ENCODE assay signal across 33 cellular contexts in the genomic region with DNA sequence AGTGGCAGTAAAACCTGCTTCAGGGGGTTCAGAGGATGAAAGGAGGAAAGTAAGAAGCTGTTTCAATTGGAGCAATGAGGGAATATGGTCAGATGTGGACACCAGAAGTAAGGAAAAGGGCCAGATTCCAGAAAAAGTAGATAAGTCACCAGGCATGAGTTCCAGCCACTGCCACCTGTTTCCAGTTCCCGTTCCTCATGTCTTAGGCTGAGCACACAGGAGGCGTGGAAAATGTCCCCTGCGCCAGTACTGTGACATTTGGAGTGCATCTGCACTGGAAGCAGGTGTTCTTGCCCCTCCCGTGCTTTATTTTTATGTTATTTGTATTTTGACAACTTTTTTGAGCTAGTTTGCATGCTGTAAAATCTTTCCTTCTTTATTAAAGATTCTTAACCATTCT. TPM values are rescaled to one million over a fixed set of nuclear protein-coding genes. Genes with fewer than 3 reads are reported as not detected.
DNase-seq lines count a peak whose midpoint lies in the region; ATAC-seq, FAIRE-seq and TF ChIP-seq lines count a peak whose summit lies in the region.
"Had no signal": no experiment of that assay in that cellular context is flagged by ENCODE, and none has a peak within 500 bp of the region (broad histone marks: within the 10 kb centered on the region; RNA-seq: fewer than 3 reads in every experiment).

No MANE protein-coding gene starts in this region.

- H3K4me1 Mint-ChIP-seq in HFFc6 (ENCODE audit: low read depth) (peaks cover 77% of the 10 kb centered on the region), astrocyte (ENCODE audit: low read depth, unreplicated experiment) (peaks cover 11% of the 10 kb centered on the region)
- H3K4me1 Mint-ChIP-seq in stimulated activated effector memory CD8-positive, alpha-beta T cell treated with anti-CD3 and anti-CD28 coated beads, Interleukin-12 subunit alpha, Interleukin-12 subunit beta, amount 100 ng/mL, for 72 hours: no peaks in the 10 kb centered on the region
- H3K4me1 Mint-ChIP-seq: activated naive CD4-positive, alpha-beta T cell treated with anti-CD3 and anti-CD28 coated beads, Interleukin-2, amount 50 U/mL, for 24 hours had no signal

- FAIRE-seq in astrocyte (lab: Jason Lieb, UNC): peak; percentile 39
- FAIRE-seq: endometrium had no signal

- H4K20me1 ChIP-seq in astrocyte (ENCODE audit: insufficient read depth, low read length) (peaks cover 74% of the 10 kb centered on the region), osteoblast (ENCODE audit: insufficient read depth, low read length) (peaks cover 80% of the 10 kb centered on the region)

- WGBS in upper lobe of left lung, 2 donors: 86 to 94% methylated on average over 4 of the region's 4 CpGs

- peak overlapping the region; percentile 17; the same call in 1 of the 2 replicates for H3K4me3 Mint-ChIP-seq in HFFc6
- H3K4me3 Mint-ChIP-seq in astrocyte (ENCODE audit: unreplicated experiment): no peak overlapping the region
- no peak overlapping the region for H3K4me3 Mint-ChIP-seq in stimulated activated effector memory CD8-positive, alpha-beta T cell treated with anti-CD3 and anti-CD28 coated beads, Interleukin-12 subunit alpha, Interleukin-12 subunit beta, amount 100 ng/mL, for 72 hours
- H3K4me3 Mint-ChIP-seq: activated naive CD4-positive, alpha-beta T cell treated with anti-CD3 and anti-CD28 coated beads, Interleukin-2, amount 50 U/mL, for 24 hours; natural killer cell treated with Interleukin-12 subunit alpha and Interleukin-12 subunit beta and Interleukin-15 and Interleukin-18, amount 100 ng/mL, for 72 hours had no signal

- in situ Hi-C loops in KBM-7 (cut with MboI; ENCODE audit: low pct_unique_long_range_greater_than_20kb, low sequenced_read_pairs): no loop called here

- no peak overlapping the region for H3K4me3 ChIP-seq in astrocyte (ENCODE audit: insufficient read depth, low read depth, low read length)
- H3K4me3 ChIP-seq in osteoblast (ENCODE audit: insufficient read depth, low read length): no peak overlapping the region
- no peak overlapping the region for H3K4me3 ChIP-seq in upper lobe of left lung
- H3K4me3 ChIP-seq: dorsolateral prefrontal cortex, esophagus squamous epithelium, heart right ventricle, right atrium auricular region, tibial artery had no signal

- no peak overlapping the region for H3K27ac ChIP-seq in astrocyte (ENCODE audit: low read depth, low read length)
- peak overlapping the region; percentile 40 for H3K27ac ChIP-seq in osteoblast (ENCODE audit: low read depth, low read length)
- no peak overlapping the region for H3K27ac ChIP-seq in upper lobe of left lung
- H3K27ac ChIP-seq: C4-2B, dorsolateral prefrontal cortex, esophagus squamous epithelium, heart right ventricle, HL-60, parathyroid adenoma, right atrium auricular region, tibial artery, WERI-Rb-1 had no signal

- no peak for ATAC-seq in stimulated activated effector memory CD8-positive, alpha-beta T cell treated with anti-CD3 and anti-CD28 coated beads, Interleukin-12 subunit alpha, Interleukin-12 subunit beta, amount 100 ng/mL, for 72 hours
- ATAC-seq in upper lobe of left lung (ENCODE audit: low FRiP score in 2 of 2) (no peak), HG02610 (IDR thresholded peaks at IDR 0.05; ENCODE audit: unreplicated experiment) (no peak)
- ATAC-seq: heart right ventricle; natural killer cell treated with Interleukin-12 subunit alpha and Interleukin-12 subunit beta and Interleukin-15 and Interleukin-18, amount 100 ng/mL, for 72 hours had no signal

- peaks cover 53% of the 10 kb centered on the region for H3K36me3 Mint-ChIP-seq in HFFc6 (ENCODE audit: low read depth)
- peaks cover 2% of the 10 kb centered on the region for H3K36me3 Mint-ChIP-seq in astrocyte (ENCODE audit: low read depth, unreplicated experiment)
- no peaks in the 10 kb centered on the region for H3K36me3 Mint-ChIP-seq in stimulated activated effector memory CD8-positive, alpha-beta T cell treated with anti-CD3 and anti-CD28 coated beads, Interleukin-12 subunit alpha, Interleukin-12 subunit beta, amount 100 ng/mL, for 72 hours
- H3K36me3 Mint-ChIP-seq: natural killer cell treated with Interleukin-12 subunit alpha and Interleukin-12 subunit beta and Interleukin-15 and Interleukin-18, amount 100 ng/mL, for 72 hours had no signal

- TF ChIP-seq EP300 in upper lobe of left lung (IDR thresholded peaks at IDR 0.05): no peak

- H3K79me2 ChIP-seq in astrocyte (ENCODE audit: insufficient read depth, low read length): peaks cover 97% of the 10 kb centered on the region
- H3K79me2 ChIP-seq in osteoblast (ENCODE audit: insufficient read depth, low read length): peaks cover 97% of the 10 kb centered on the region
- H3K79me2 ChIP-seq: parathyroid adenoma had no signal

- peak overlapping the region; percentile 70 for H3K27ac Mint-ChIP-seq in HFFc6
- H3K27ac Mint-ChIP-seq in astrocyte (ENCODE audit: unreplicated experiment): no peak overlapping the region
- H3K27ac Mint-ChIP-seq in stimulated activated effector memory CD8-positive, alpha-beta T cell treated with anti-CD3 and anti-CD28 coated beads, Interleukin-12 subunit alpha, Interleukin-12 subunit beta, amount 100 ng/mL, for 72 hours: no peak overlapping the region
- H3K27ac Mint-ChIP-seq: activated naive CD4-positive, alpha-beta T cell treated with anti-CD3 and anti-CD28 coated beads, Interleukin-2, amount 50 U/mL, for 24 hours; activated T-helper 2 cell treated with anti-CD3 and anti-CD28 coated beads, Interferon-gamma antibody, Interleukin-2, Interleukin-4, amounts not matched to agents 10 μg/mL and 5 μg/mL and 100 μg/mL, durations not matched to agents 14 hours and 24 hours and 36 hours; natural killer cell treated with Interleukin-12 subunit alpha and Interleukin-12 subunit beta and Interleukin-15 and Interleukin-18, amount 100 ng/mL, for 72 hours had no signal

- H3K27me3 ChIP-seq in astrocyte (ENCODE audit: insufficient read depth, low read length): no peaks in the 10 kb centered on the region
- no peaks in the 10 kb centered on the region for H3K27me3 ChIP-seq in osteoblast (ENCODE audit: insufficient read depth, low read length)
- H3K27me3 ChIP-seq in upper lobe of left lung: no peaks in the 10 kb centered on the region
- H3K27me3 ChIP-seq: dorsolateral prefrontal cortex, esophagus squamous epithelium, heart right ventricle, right atrium auricular region, tibial artery had no signal

- TF ChIP-seq CTCF in HFFc6 (IDR thresholded peaks at IDR 0.05) (no peak), astrocyte (IDR thresholded peaks at IDR 0.05; ENCODE audit: insufficient read depth, low read depth, low read length) (no peak), osteoblast (IDR thresholded peaks at IDR 0.05; ENCODE audit: extremely low read depth, low read depth, low read length) (no peak), upper lobe of left lung (IDR thresholded peaks at IDR 0.05) (no peak)

- H2AFZ ChIP-seq in astrocyte (ENCODE audit: low read depth, low read length) (no peak overlapping the region), osteoblast (ENCODE audit: low read length) (no peak overlapping the region)
- H2AFZ ChIP-seq: parathyroid adenoma had no signal

- peaks cover 3% of the 10 kb centered on the region for H3K27me3 Mint-ChIP-seq in HFFc6 (ENCODE audit: insufficient read depth)
- no peaks in the 10 kb centered on the region for H3K27me3 Mint-ChIP-seq in astrocyte (ENCODE audit: low read depth, unreplicated experiment)
- H3K27me3 Mint-ChIP-seq: activated naive CD4-positive, alpha-beta T cell treated with anti-CD3 and anti-CD28 coated beads, Interleukin-2, amount 50 U/mL, for 24 hours; natural killer cell treated with Interleukin-12 subunit alpha and Interleukin-12 subunit beta and Interleukin-15 and Interleukin-18, amount 100 ng/mL, for 72 hours had no signal

- no peaks in the 10 kb centered on the region for H3K9me3 Mint-ChIP-seq in HFFc6
- peaks cover 2% of the 10 kb centered on the region for H3K9me3 Mint-ChIP-seq in astrocyte (ENCODE audit: unreplicated experiment)
- no peaks in the 10 kb centered on the region for H3K9me3 Mint-ChIP-seq in stimulated activated effector memory CD8-positive, alpha-beta T cell treated with anti-CD3 and anti-CD28 coated beads, Interleukin-12 subunit alpha, Interleukin-12 subunit beta, amount 100 ng/mL, for 72 hours
- H3K9me3 Mint-ChIP-seq: activated naive CD4-positive, alpha-beta T cell treated with anti-CD3 and anti-CD28 coated beads, Interleukin-2, amount 50 U/mL, for 24 hours; activated T-helper 2 cell treated with anti-CD3 and anti-CD28 coated beads, Interferon-gamma antibody, Interleukin-2, Interleukin-4, amounts not matched to agents 10 μg/mL and 5 μg/mL and 100 μg/mL, durations not matched to agents 14 hours and 24 hours and 36 hours; natural killer cell treated with Interleukin-12 subunit alpha and Interleukin-12 subunit beta and Interleukin-15 and Interleukin-18, amount 100 ng/mL, for 72 hours had no signal

- peaks cover 6% of the 10 kb centered on the region for H3K4me1 ChIP-seq in astrocyte (ENCODE audit: insufficient read depth, low read length)
- peaks cover 45% of the 10 kb centered on the region for H3K4me1 ChIP-seq in osteoblast (ENCODE audit: insufficient read depth, low read length)
- no peaks in the 10 kb centered on the region for H3K4me1 ChIP-seq in upper lobe of left lung
- H3K4me1 ChIP-seq: parathyroid adenoma, right atrium auricular region had no signal

- H3K36me3 ChIP-seq in astrocyte (ENCODE audit: insufficient read depth, low read length) (peaks cover 12% of the 10 kb centered on the region), osteoblast (ENCODE audit: insufficient read depth, low read length) (peaks cover 51% of the 10 kb centered on the region), upper lobe of left lung (no peaks in the 10 kb centered on the region)
- H3K36me3 ChIP-seq: esophagus squamous epithelium, heart right ventricle, right atrium auricular region, tibial artery, WERI-Rb-1 had no signal

- H3K9ac ChIP-seq in astrocyte (ENCODE audit: low read length): no peak overlapping the region
- H3K9ac ChIP-seq: parathyroid adenoma had no signal

- DNase-seq in HFFc6 (no peak), astrocyte (ENCODE audit: low read depth) (no peak), osteoblast (ENCODE audit: insufficient read length, low spot score, missing footprints) (no peak), KBM-7 (no peak), upper lobe of left lung (no peak)
- no peak for DNase-seq in stimulated activated effector memory CD8-positive, alpha-beta T cell treated with anti-CD3 and anti-CD28 coated beads, Interleukin-12 subunit alpha, Interleukin-12 subunit beta, amount 100 ng/mL, for 72 hours (ENCODE audit: low spot score in 2 of 2)
- DNase-seq: activated CD4-positive, alpha-beta T cell treated with anti-CD3 and anti-CD28 coated beads for 4 hours; amniotic stem cell; DMS79 treated with DMSO at 0.1 percent for 48 hours; dorsolateral prefrontal cortex; esophagus squamous epithelium; foreskin melanocyte; GF-D8; heart right ventricle; Karpas-422; MV-4-11; NCI-H146; NCI-H2107; NCI-H748 treated with DMSO at 0.1 percent for 48 hours; stimulated activated CD4-positive, alpha-beta T cell treated with anti-CD3 and anti-CD28 coated beads, Interleukin-12 subunit alpha, Interleukin-12 subunit beta, amount 100 ng/mL, for 4 hours; stimulated activated CD4-positive, alpha-beta T cell treated with anti-CD3 and anti-CD28 coated beads, Interleukin-4, amount 100 ng/mL, for 1 hour; T1000; tibial artery; WERI-Rb-1 had no signal

- H3K4me2 ChIP-seq in astrocyte (ENCODE audit: low read length): no peak overlapping the region
- H3K4me2 ChIP-seq in osteoblast (ENCODE audit: insufficient read depth, low read length): peak overlapping the region; percentile 18

- TF ChIP-seq POLR2A in upper lobe of left lung (IDR thresholded peaks at IDR 0.05): no peak

- no peaks in the 10 kb centered on the region for H3K9me3 ChIP-seq in astrocyte (ENCODE audit: insufficient read depth, low read depth, low read length)
- H3K9me3 ChIP-seq in osteoblast (ENCODE audit: low read depth, low read length): no peaks in the 10 kb centered on the region
- H3K9me3 ChIP-seq in upper lobe of left lung: no peaks in the 10 kb centered on the region
- H3K9me3 ChIP-seq: esophagus squamous epithelium, heart right ventricle, right atrium auricular region, tibial artery had no signal

RNA-seq across cellular contexts. Expression of a gene that starts 25.3 kb away (rescaled TPM):
- total RNA-seq in HFFc6 (2021; fragmentation: NEBNext Ultra II Directional; extraction: Animal tissue kit (Norgen Biotek cat#: 25700)): 100 to 1,000 TPM; 682 to 843 (median 813) TPM
- 52.2 and 64.2 TPM in 2 replicates for total RNA-seq in astrocyte
- 465 and 536 TPM in 2 replicates for total RNA-seq in osteoblast
- total RNA-seq in upper lobe of left lung: 1,000 to 10,000 TPM in 1 of 6 donors, 100 to 1,000 TPM in 5; 327 to 1,155 (median 811) TPM
